ENCODE assay signal across 24 cellular contexts in the genomic region with DNA sequence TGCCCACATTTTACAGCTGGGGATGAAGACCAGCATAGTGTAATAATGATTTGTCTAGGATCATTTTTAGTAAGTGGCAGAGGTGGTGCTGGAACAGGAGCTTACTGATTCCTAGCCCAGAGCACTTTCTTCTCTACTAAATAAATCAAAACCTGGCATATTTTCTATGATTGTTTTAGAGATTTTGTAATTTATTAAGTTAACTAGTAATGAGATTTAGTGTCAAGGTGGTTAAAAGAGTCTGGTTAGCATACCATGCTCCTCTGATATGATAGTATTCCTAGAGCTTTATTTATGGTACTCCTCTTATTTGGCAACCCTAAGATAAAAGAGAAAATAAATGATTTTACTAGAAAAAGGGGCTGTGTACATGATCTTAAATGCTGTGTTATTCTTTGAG.
"Had no signal": no experiment of that assay in that cellular context is flagged by ENCODE, and none has a peak within 500 bp of the region (broad histone marks: within the 10 kb centered on the region; RNA-seq: fewer than 3 reads in every experiment).

No MANE protein-coding gene starts in this region.

- H3K4me3 Mint-ChIP-seq: dendritic cell treated with granulocyte-macrophage colony-stimulating factor and Interleukin-4, amounts not matched to agents 40 ng/mL and 50 ng/mL, for 4 days; effector memory CD8-positive, alpha-beta T cell; endodermal cell had no signal

- H3K27me3 ChIP-seq: colonic mucosa, esophagus muscularis mucosa, esophagus squamous epithelium, foreskin keratinocyte, gastrocnemius medialis, gastroesophageal sphincter, heart left ventricle, heart right ventricle, hepatocyte had no signal

- ATAC-seq: effector memory CD8-positive, alpha-beta T cell; esophagus mucosa; foreskin keratinocyte; gastrocnemius medialis; gastroesophageal sphincter; heart left ventricle; heart right ventricle had no signal

- H3K27ac ChIP-seq: colonic mucosa, coronary artery, dorsolateral prefrontal cortex, epithelial cell of prostate, esophagus muscularis mucosa, esophagus squamous epithelium, foreskin keratinocyte, gastrocnemius medialis, gastroesophageal sphincter, heart left ventricle, heart right ventricle, hepatocyte had no signal

- H2AFZ ChIP-seq: hepatocyte had no signal

- H3K27ac Mint-ChIP-seq: dendritic cell treated with granulocyte-macrophage colony-stimulating factor and Interleukin-4, amounts not matched to agents 40 ng/mL and 50 ng/mL, for 4 days; effector memory CD8-positive, alpha-beta T cell; endodermal cell had no signal

- H3K27me3 Mint-ChIP-seq: dendritic cell treated with granulocyte-macrophage colony-stimulating factor and Interleukin-4, amounts not matched to agents 40 ng/mL and 50 ng/mL, for 4 days; effector memory CD8-positive, alpha-beta T cell had no signal

- H3K9me3 Mint-ChIP-seq: dendritic cell treated with granulocyte-macrophage colony-stimulating factor and Interleukin-4, amounts not matched to agents 40 ng/mL and 50 ng/mL, for 4 days; effector memory CD8-positive, alpha-beta T cell; endodermal cell had no signal

- H3K9me3 ChIP-seq: colonic mucosa, esophagus muscularis mucosa, esophagus squamous epithelium, gastrocnemius medialis, gastroesophageal sphincter, heart left ventricle, heart right ventricle had no signal

- H3K4me1 ChIP-seq: colonic mucosa, esophagus muscularis mucosa, esophagus squamous epithelium, foreskin keratinocyte, gastrocnemius medialis, gastroesophageal sphincter, heart left ventricle, heart right ventricle had no signal

- H3K4me1 Mint-ChIP-seq: endodermal cell had no signal

- H3K4me3 ChIP-seq: colonic mucosa, coronary artery, dorsolateral prefrontal cortex, esophagus muscularis mucosa, esophagus squamous epithelium, gastrocnemius medialis, gastroesophageal sphincter, heart left ventricle, heart right ventricle, hepatocyte had no signal

- H3K36me3 ChIP-seq: colonic mucosa, esophagus muscularis mucosa, esophagus squamous epithelium, gastrocnemius medialis, gastroesophageal sphincter, heart left ventricle, heart right ventricle had no signal

- H3K79me2 ChIP-seq: hepatocyte had no signal

- H3K4me2 ChIP-seq: hepatocyte had no signal

- DNase-seq: colonic mucosa; cortex of kidney; dorsolateral prefrontal cortex; effector CD4-positive, alpha-beta T cell; effector CD8-positive, alpha-beta T cell; effector memory CD4-positive, alpha-beta T cell; effector memory CD8-positive, alpha-beta T cell; endodermal cell; erythroblast; esophagus squamous epithelium; foreskin fibroblast; foreskin keratinocyte; foreskin melanocyte; gastrocnemius medialis; head of caudate nucleus; heart left ventricle; heart right ventricle had no signal
